Comparison of ENCODE assay signal across 12 cellular contexts in the genomic region with DNA sequence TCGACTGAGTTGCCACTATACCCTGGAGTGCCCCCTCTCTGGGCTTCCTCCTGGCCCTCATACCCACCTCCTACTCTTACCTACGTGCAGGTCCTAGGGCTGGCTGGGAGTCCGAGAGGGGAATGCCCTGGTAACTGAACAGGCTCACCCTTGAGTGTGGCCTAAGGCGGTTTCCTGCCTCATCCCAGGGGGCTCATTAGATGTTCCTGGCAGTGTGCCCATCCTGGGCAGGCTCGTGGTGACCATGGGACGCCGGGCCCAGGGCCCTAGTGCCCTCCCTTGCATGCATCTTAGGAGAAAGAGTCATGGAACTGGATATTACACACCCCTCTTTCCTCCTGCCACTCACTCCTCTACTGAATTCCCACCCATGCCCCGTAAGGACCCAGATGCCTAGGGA. TPM values are rescaled to one million over a fixed set of nuclear protein-coding genes. Genes with fewer than 3 reads are reported as not detected.
DNase-seq lines count a peak whose midpoint lies in the region; ATAC-seq and TF ChIP-seq lines count a peak whose summit lies in the region.
"Had no signal": no experiment of that assay in that cellular context is flagged by ENCODE, and none has a peak within 500 bp of the region (broad histone marks: within the 10 kb centered on the region; RNA-seq: fewer than 3 reads in every experiment).

No MANE protein-coding gene starts in this region.

- H3K27ac Mint-ChIP-seq in MCF 10A (ENCODE audit: low read depth, unreplicated experiment) = peak overlapping the region; percentile 27
- H3K27ac Mint-ChIP-seq in stimulated activated effector memory CD8-positive, alpha-beta T cell treated with anti-CD3 and anti-CD28 coated beads, Interleukin-12 subunit alpha, Interleukin-12 subunit beta, amount 100 ng/mL, for 72 hours = no peak overlapping the region
- H3K27ac Mint-ChIP-seq in T-helper 17 cell = no peak overlapping the region
- H3K27ac Mint-ChIP-seq: activated CD8-positive, alpha-beta T cell treated with anti-CD3 and anti-CD28 coated beads, Interleukin-2, amount 10 ng/mL, durations not matched to agents 7 days and 5 days had no signal

- peak overlapping the region in 1 of 2 donors; percentile 2 for H3K27ac ChIP-seq in breast epithelium

- no peaks in the 10 kb centered on the region for H3K27me3 Mint-ChIP-seq in MCF 10A (ENCODE audit: insufficient read depth, unreplicated experiment)
- no peaks in the 10 kb centered on the region for H3K27me3 Mint-ChIP-seq in T-helper 17 cell

- H3K4me1 Mint-ChIP-seq in MCF 10A (ENCODE audit: insufficient read depth, unreplicated experiment) (peaks cover 18% of the 10 kb centered on the region), T-helper 17 cell (peaks cover 22% of the 10 kb centered on the region)
- H3K4me1 Mint-ChIP-seq in stimulated activated effector memory CD8-positive, alpha-beta T cell treated with anti-CD3 and anti-CD28 coated beads, Interleukin-12 subunit alpha, Interleukin-12 subunit beta, amount 100 ng/mL, for 72 hours = peaks cover 35% of the 10 kb centered on the region

- no peaks in the 10 kb centered on the region for H3K9me3 Mint-ChIP-seq in MCF 10A (ENCODE audit: unreplicated experiment)
- no peaks in the 10 kb centered on the region for H3K9me3 Mint-ChIP-seq in stimulated activated effector memory CD8-positive, alpha-beta T cell treated with anti-CD3 and anti-CD28 coated beads, Interleukin-12 subunit alpha, Interleukin-12 subunit beta, amount 100 ng/mL, for 72 hours

- POLR2A ChIA-PET in MCF 10A (lab: Yijun Ruan, JAX) = interaction anchor here (1.2 to 5.5 kb wide), 5 partner anchors 9 to 29 kb away, joined by 5 to 81 read pairs (median 20); a partner anchor contains a TSS

- no peak for TF ChIP-seq POLR2A in breast epithelium (IDR thresholded peaks at IDR 0.05)

- H3K36me3 ChIP-seq in breast epithelium = no peaks in the 10 kb centered on the region
- H3K36me3 ChIP-seq: HAP-1 had no signal

- CTCF ChIA-PET in MCF 10A (lab: Yijun Ruan, JAX) = interaction anchor here (0.6 to 2.7 kb wide), 8 partner anchors 9 to 61 kb away, joined by 3 to 9 read pairs (median 4); no protein-coding TSS in a partner anchor

- no TSS peak for BruUV-seq in MCF 10A (replicated peaks; lab: Mats Ljungman, UMichigan)

- intact Hi-C loops in MCF 10A (cut with micrococcal nuclease) (no loop called here), breast epithelium (cut with DNase I; ENCODE audit: low total_unique reads) (no loop called here)

- H3K9me3 ChIP-seq in breast epithelium (no peaks in the 10 kb centered on the region), T-helper 17 cell (ENCODE audit: control insufficient read depth, low read length, poor library complexity, severe bottlenecking) (no peaks in the 10 kb centered on the region)
- H3K9me3 ChIP-seq: HAP-1 had no signal

- H3K27me3 ChIP-seq in breast epithelium = no peaks in the 10 kb centered on the region

- H3K4me3 Mint-ChIP-seq in MCF 10A (ENCODE audit: unreplicated experiment) (no peak overlapping the region), T-helper 17 cell (no peak overlapping the region)
- H3K4me3 Mint-ChIP-seq in stimulated activated effector memory CD8-positive, alpha-beta T cell treated with anti-CD3 and anti-CD28 coated beads, Interleukin-12 subunit alpha, Interleukin-12 subunit beta, amount 100 ng/mL, for 72 hours = no peak overlapping the region
- H3K4me3 Mint-ChIP-seq: activated CD8-positive, alpha-beta T cell treated with anti-CD3 and anti-CD28 coated beads, Interleukin-2, amount 10 ng/mL, durations not matched to agents 7 days and 5 days had no signal

- H3K4me3 ChIP-seq in breast epithelium = no peak overlapping the region
- H3K4me3 ChIP-seq: HAP-1 had no signal

- no peak for DNase-seq in MCF 10A (ENCODE audit: unreplicated experiment)
- no peak for DNase-seq in breast epithelium (ENCODE audit: low spot score in 2 of 2)
- DNase-seq in anterior cingulate cortex (lab: John Stamatoyannopoulos, UW) = peak in 33 of 58 donors; percentile 9 to 68 (median 30)
- DNase-seq in medulla oblongata (ENCODE audit: extremely low spot score) = peak; percentile 43
- DNase-seq in stimulated activated effector memory CD8-positive, alpha-beta T cell treated with anti-CD3 and anti-CD28 coated beads, Interleukin-12 subunit alpha, Interleukin-12 subunit beta, amount 100 ng/mL, for 72 hours (ENCODE audit: low spot score in 2 of 2) = no peak
- DNase-seq in T-helper 17 cell = no peak
- DNase-seq in GM10266 (ENCODE audit: extremely low spot score) = no peak
- DNase-seq: activated CD8-positive, alpha-beta T cell treated with anti-CD3 and anti-CD28 coated beads, Interleukin-2, amount 10 ng/mL, durations not matched to agents 7 days and 5 days; stimulated activated CD4-positive, alpha-beta T cell treated with anti-CD3 and anti-CD28 coated beads, Interleukin-15, amount 100 ng/mL, for 24 hours; T-helper 1 cell had no signal

- peaks cover 37% of the 10 kb centered on the region for H3K36me3 Mint-ChIP-seq in MCF 10A (ENCODE audit: insufficient read depth, unreplicated experiment)
- H3K36me3 Mint-ChIP-seq in stimulated activated effector memory CD8-positive, alpha-beta T cell treated with anti-CD3 and anti-CD28 coated beads, Interleukin-12 subunit alpha, Interleukin-12 subunit beta, amount 100 ng/mL, for 72 hours = peaks cover 5% of the 10 kb centered on the region
- no peaks in the 10 kb centered on the region for H3K36me3 Mint-ChIP-seq in T-helper 17 cell (ENCODE audit: low read depth)

- TF ChIP-seq CTCF in MCF 10A (IDR thresholded peaks at IDR 0.05; ENCODE audit: unreplicated experiment) (no peak), breast epithelium (IDR thresholded peaks at IDR 0.05) (no peak), GM10266 (IDR thresholded peaks at IDR 0.05; ENCODE audit: control insufficient read depth, insufficient read depth, low read depth, missing control alignments) (no peak)

- ATAC-seq in stimulated activated effector memory CD8-positive, alpha-beta T cell treated with anti-CD3 and anti-CD28 coated beads, Interleukin-12 subunit alpha, Interleukin-12 subunit beta, amount 100 ng/mL, for 72 hours = no peak
- ATAC-seq in T-helper 17 cell = no peak
- ATAC-seq in GM18502 (IDR thresholded peaks at IDR 0.05; ENCODE audit: poor library complexity, unreplicated experiment) = no peak
- ATAC-seq: activated CD8-positive, alpha-beta T cell treated with anti-CD3 and anti-CD28 coated beads, Interleukin-2, amount 10 ng/mL, durations not matched to agents 7 days and 5 days had no signal

- peaks cover 5 to 7% of the 10 kb centered on the region in 2 donors for H3K4me1 ChIP-seq in breast epithelium

RNA-seq across cellular contexts. Expression of a gene that starts 2.8 kb away (rescaled TPM):
- total RNA-seq in MCF 10A (2022) (38.6 and 46.4 TPM in 2 replicates), breast epithelium (10 to 100 TPM in 2 of 3 donors, 1 to 10 TPM in 1; 6.6 to 72.8 (median 56.9) TPM), T-helper 17 cell (10 to 100 TPM; 15.4 to 23.4 TPM)

RNA-seq across cellular contexts. Expression of a gene that starts 29.8 kb away (rescaled TPM):
- total RNA-seq in MCF 10A (2022) = 45.6 and 50.5 TPM in 2 replicates
- total RNA-seq in breast epithelium = 10 to 100 TPM; 30.2 to 61.3 (median 49.5) TPM
- 100 to 1,000 TPM; 166 to 183 TPM for total RNA-seq in T-helper 17 cell

RNA-seq across cellular contexts. Expression of a gene that starts 30.1 kb away (rescaled TPM):
- total RNA-seq in MCF 10A (2022) (3.4 and 6.6 TPM in 2 replicates), breast epithelium (1 to 10 TPM; 3.4 to 9.4 (median 7.5) TPM), T-helper 17 cell (1 to 10 TPM; 3.7 to 4.6 TPM)

RNA-seq across cellular contexts. Expression of a gene that starts 45.4 kb away (rescaled TPM):
- total RNA-seq in MCF 10A (2022) (0.47 TPM in 1 of 2 replicates, not detected in the other), breast epithelium (under 1 TPM in 1 of 3 donors, not detected in 2; 0.15 TPM), T-helper 17 cell (under 1 TPM in 1 of 2 donors, not detected in 1; 0.29 TPM)

Comparison
In these comparisons a context has a peak if more than half of its experiments do, and no peak if none do; other contexts are left out.
1. DNase-seq: peak in anterior cingulate cortex (33 of 58) and medulla oblongata (single experiment); none in MCF 10A (single experiment), breast epithelium (0 of 2), stimulated activated effector memory CD8-positive, alpha-beta T cell treated with anti-CD3 and anti-CD28 coated beads, Interleukin-12 subunit alpha, Interleukin-12 subunit beta, amount 100 ng/mL, for 72 hours (0 of 2), T-helper 17 cell (0 of 3) and GM10266 (single experiment).